In genomic region chr11:69638941-69639681, GRCh38 we compare ENCODE assay signal across 7 cellular contexts. TPM values are rescaled to one million over a fixed set of nuclear protein-coding genes. Genes with fewer than 3 reads are reported as not detected.
DNase-seq lines count a peak whose midpoint lies in the region; ATAC-seq and TF ChIP-seq lines count a peak whose summit lies in the region.

No MANE protein-coding gene starts in this region.

- peak; percentile 70 for ATAC-seq in left lung
- ATAC-seq in stimulated activated naive B cell treated with anti-CD40 and anti-IgM and Interleukin-4, amounts not matched to agents 10 μg/mL and 1 μg/mL and 100 μg/mL, for 72 hours (replicated peaks) = no peak
- ATAC-seq in CD8-positive, alpha-beta T cell = no peak

- H3K4me1 ChIP-seq in left lung = peaks cover 32 to 79% of the 10 kb centered on the region in 2 donors
- peaks cover 41% of the 10 kb centered on the region for H3K4me1 ChIP-seq in CD8-positive, alpha-beta T cell (ENCODE audit: insufficient read depth, low read length)

- no peaks in the 10 kb centered on the region for H3K36me3 ChIP-seq in left lung
- H3K36me3 ChIP-seq in CD8-positive, alpha-beta T cell (ENCODE audit: insufficient read depth, low read length) = no peaks in the 10 kb centered on the region

- peak overlapping the region; percentile 62 to 73 for H3K4me3 Mint-ChIP-seq in stimulated activated naive B cell treated with anti-CD40 and anti-IgM and Interleukin-4, amounts not matched to agents 10 μg/mL and 1 μg/mL and 100 μg/mL, for 72 hours
- no peak overlapping the region for H3K4me3 Mint-ChIP-seq in CD8-positive, alpha-beta T cell

- H3K27me3 Mint-ChIP-seq in stimulated activated naive B cell treated with anti-CD40 and anti-IgM and Interleukin-4, amounts not matched to agents 10 μg/mL and 1 μg/mL and 100 μg/mL, for 72 hours = peaks cover 43 to 71% of the 10 kb centered on the region in 2 donors
- peaks cover 36% of the 10 kb centered on the region for H3K27me3 Mint-ChIP-seq in CD8-positive, alpha-beta T cell (ENCODE audit: low read depth)

- peak overlapping the region; percentile 55 to 80 for H3K27ac ChIP-seq in left lung
- no peak overlapping the region for H3K27ac ChIP-seq in CD8-positive, alpha-beta T cell (ENCODE audit: low read depth, low read length)

- intact Hi-C loops in left lung (cut with DNase I) = no loop called here
- intact Hi-C loops in CD8-positive, alpha-beta T cell (cut with DNase I, micrococcal nuclease) = no loop called here

- peak overlapping the region; percentile 85 for H3K27ac Mint-ChIP-seq in stimulated activated naive B cell treated with anti-CD40 and anti-IgM and Interleukin-4, amounts not matched to agents 10 μg/mL and 1 μg/mL and 100 μg/mL, for 72 hours
- H3K27ac Mint-ChIP-seq in CD8-positive, alpha-beta T cell = no peak overlapping the region

- peaks cover 24 to 49% of the 10 kb centered on the region in 2 donors for H3K4me1 Mint-ChIP-seq in stimulated activated naive B cell treated with anti-CD40 and anti-IgM and Interleukin-4, amounts not matched to agents 10 μg/mL and 1 μg/mL and 100 μg/mL, for 72 hours
- H3K4me1 Mint-ChIP-seq in CD8-positive, alpha-beta T cell (ENCODE audit: low read depth) = peaks cover 35% of the 10 kb centered on the region

- H3K9me3 ChIP-seq in left lung = no peaks in the 10 kb centered on the region
- H3K9me3 ChIP-seq in CD8-positive, alpha-beta T cell (ENCODE audit: low read length) = no peaks in the 10 kb centered on the region

- DNase-seq in ELR (ENCODE audit: low read depth) (peak; percentile 99), SHP77 (lab: John Stamatoyannopoulos, UW) (peak; percentile 90 to 94), ecto neural progenitor cell (ENCODE audit: low spot score) (peak; percentile 98), left lung (peak; percentile 92 to 94)
- peak; percentile 38 for DNase-seq in stimulated activated naive B cell treated with anti-CD40 and anti-IgM and Interleukin-4, amounts not matched to agents 10 μg/mL and 1 μg/mL and 100 μg/mL, for 72 hours
- no peak for DNase-seq in CD8-positive, alpha-beta T cell

- H3K27me3 ChIP-seq in left lung = peaks cover 11 to 93% of the 10 kb centered on the region in 2 donors
- H3K27me3 ChIP-seq in CD8-positive, alpha-beta T cell (ENCODE audit: insufficient read depth, low read length) = peaks cover 14% of the 10 kb centered on the region

- TF ChIP-seq RAD21 in Ishikawa (IDR thresholded peaks at IDR 0.05; ENCODE audit: low read depth) = peak; percentile 13; the same call in 1 of the 2 replicates

- CTCF ChIA-PET in CD8-positive, alpha-beta T cell (lab: Charles Lee) = interaction anchor here (1.5 kb wide), 2 partner anchors 343 to 537 kb away, joined by 4 to 5 read pairs; no protein-coding TSS in a partner anchor

- H3K9me3 Mint-ChIP-seq in stimulated activated naive B cell treated with anti-CD40 and anti-IgM and Interleukin-4, amounts not matched to agents 10 μg/mL and 1 μg/mL and 100 μg/mL, for 72 hours = no peaks in the 10 kb centered on the region
- H3K9me3 Mint-ChIP-seq in CD8-positive, alpha-beta T cell = no peaks in the 10 kb centered on the region

- H3K36me3 Mint-ChIP-seq in stimulated activated naive B cell treated with anti-CD40 and anti-IgM and Interleukin-4, amounts not matched to agents 10 μg/mL and 1 μg/mL and 100 μg/mL, for 72 hours = peaks cover 0 to 3% of the 10 kb centered on the region in 2 donors
- H3K36me3 Mint-ChIP-seq in CD8-positive, alpha-beta T cell = no peaks in the 10 kb centered on the region

- peak; percentile 85; the same call in 1 of the 2 replicates for TF ChIP-seq EP300 in Ishikawa (IDR thresholded peaks at IDR 0.05; ENCODE audit: borderline replicate concordance)

- H3K4me3 ChIP-seq in left lung = peak overlapping the region; percentile 31 to 78
- no peak overlapping the region for H3K4me3 ChIP-seq in CD8-positive, alpha-beta T cell (ENCODE audit: low read depth, low read length)

- TF ChIP-seq CTCF in left lung (IDR thresholded peaks at IDR 0.05) = no peak
- TF ChIP-seq CTCF in CD8-positive, alpha-beta T cell (IDR thresholded peaks at IDR 0.05) = no peak

- POLR2A ChIA-PET in CD8-positive, alpha-beta T cell (lab: Charles Lee) = no interaction called here

TF ChIP-seq in Ishikawa, 13 proteins besides CTCF, POLR2A, EP300 and RAD21:
- TF ChIP-seq MAX (IDR thresholded peaks at IDR 0.05) (peak; percentile 96), FOXM1 (IDR thresholded peaks at IDR 0.05; ENCODE audit: borderline replicate concordance, low read depth) (peak; percentile 61), TEAD4 (IDR thresholded peaks at IDR 0.05) (peak; percentile 75), REST (IDR thresholded peaks at IDR 0.05; ENCODE audit: low read depth) (no peak), ZBTB7A (IDR thresholded peaks at IDR 0.05; ENCODE audit: low read depth) (peak; percentile 96), TCF12 (IDR thresholded peaks at IDR 0.05; ENCODE audit: low read depth) (peak; percentile 89), CREB1 (IDR thresholded peaks at IDR 0.05; ENCODE audit: low read depth) (no peak), YY1 (IDR thresholded peaks at IDR 0.05; ENCODE audit: low read depth) (peak; percentile 7; the same call in 1 of the 2 replicates), USF1 (IDR thresholded peaks at IDR 0.05) (no peak), CEBPB (IDR thresholded peaks at IDR 0.05) (peak; percentile 17; the same call in 1 of the 2 replicates), NFIC (IDR thresholded peaks at IDR 0.05) (peak; percentile 46; the same call in 1 of the 2 replicates), EGR1 (IDR thresholded peaks at IDR 0.05) (peak; percentile 32; the same call in 1 of the 2 replicates), TAF1 (IDR thresholded peaks at IDR 0.05; ENCODE audit: low read depth) (peak; percentile 50)

RNA-seq across cellular contexts. Expression of gene CCND1, which starts 1.8 kb away (rescaled TPM):
- total RNA-seq in left lung = 100 to 1,000 TPM; 243 to 581 TPM
- 1 to 10 TPM; 6.6 to 7.1 TPM for total RNA-seq in CD8-positive, alpha-beta T cell

RNA-seq across cellular contexts. Expression of gene LTO1, which starts 36.0 kb away (rescaled TPM):
- 10 to 100 TPM; 18.0 to 21.6 TPM for total RNA-seq in left lung
- total RNA-seq in CD8-positive, alpha-beta T cell = 10 to 100 TPM; 28.3 to 29.1 TPM

Comparison
In these comparisons a context has a peak if more than half of its experiments do, and no peak if none do; other contexts are left out.
1. DNase-seq: peak in ELR (single experiment), SHP77 (2 of 2), ecto neural progenitor cell (single experiment), left lung (2 of 2) and stimulated activated naive B cell treated with anti-CD40 and anti-IgM and Interleukin-4, amounts not matched to agents 10 μg/mL and 1 μg/mL and 100 μg/mL, for 72 hours (single experiment); none in CD8-positive, alpha-beta T cell (0 of 7).
2. RNA of gene CCND1, which starts 1.8 kb away (total RNA-seq): 243 to 581 TPM in left lung; 6.6 to 7.1 TPM in CD8-positive, alpha-beta T cell; every median in the first group is over 10 times any median in the second.